ENCODE assay signal across 8 cellular contexts in the genomic region with DNA sequence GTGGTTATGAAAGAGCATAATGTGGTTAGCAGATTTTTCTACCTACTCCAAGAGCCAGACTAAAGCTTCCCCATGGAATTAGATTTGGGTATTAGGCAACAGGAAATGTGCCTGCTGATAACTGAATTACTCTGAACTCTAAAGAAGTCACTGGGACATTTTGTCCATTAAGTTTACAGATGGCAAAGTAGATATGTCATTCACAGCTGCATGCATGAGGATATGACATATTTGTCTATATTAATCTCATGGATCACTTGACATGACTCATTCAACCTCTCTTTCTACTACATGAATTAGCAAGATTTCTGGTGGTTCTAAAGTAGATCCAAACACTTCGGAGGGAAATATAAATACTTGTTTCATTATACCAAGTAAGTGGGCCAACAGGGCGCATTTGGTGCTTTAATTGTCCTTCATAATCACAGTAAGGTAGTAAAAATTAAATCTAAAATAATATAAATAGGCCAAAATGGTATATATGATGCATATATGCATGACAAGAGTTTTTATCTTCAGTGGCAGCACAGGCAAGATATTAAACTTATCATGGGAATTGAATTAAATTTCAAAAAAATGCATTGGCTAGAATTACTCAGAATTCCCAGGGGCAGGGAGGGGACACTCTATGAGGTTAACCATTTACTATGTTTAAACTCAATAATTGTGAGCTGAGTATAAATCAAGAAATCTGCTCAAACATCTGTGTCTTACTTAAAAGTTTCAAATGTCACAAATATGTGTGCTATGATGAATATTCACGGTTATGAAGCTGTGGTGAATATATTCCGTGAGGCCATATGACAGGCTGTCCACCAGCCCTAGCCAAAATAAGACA.
DNase-seq lines count a peak whose midpoint lies in the region; ATAC-seq, FAIRE-seq and TF ChIP-seq lines count a peak whose summit lies in the region.

No MANE protein-coding gene starts in this region.

- WGBS in GM12878 (ENCODE audit: insufficient coverage, insufficient replicate concordance, low lambda C conversion rate, missing lambda C conversion rate), result 10% methylated on average over 4 of the region's 4 CpGs

- CTCF ChIA-PET in AG04450 (lab: Charles Lee) (interaction anchor here (0.7 kb wide), 1 partner anchor 246 kb away, joined by 3 read pairs; no protein-coding TSS in a partner anchor), GM12878 (lab: Yijun Ruan, JAX) (no interaction called here)

- no peaks in the 10 kb centered on the region for H3K79me2 ChIP-seq in GM12878 (ENCODE audit: control insufficient read depth, insufficient read depth, low read length)

- DNase-seq in AG04450 (ENCODE audit: low read depth, low spot score) (peak; percentile 36), LNCaP clone FGC (ENCODE audit: low read depth) (peak; percentile 71), GM12878 (ENCODE audit: low read depth, low spot score) (no peak), kidney glomerular epithelial cell (lab: John Stamatoyannopoulos, UW) (peak; percentile 15), NCI-H2029 treated with DMSO at 0.1 percent for 48 hours (lab: John Stamatoyannopoulos, UW) (no peak), natural killer cell (no peak)
- DNase-seq in central memory CD4-positive, alpha-beta T cell, result no peak

- ATAC-seq in GM12878 (no peak), GM21529 (IDR thresholded peaks at IDR 0.05; ENCODE audit: unreplicated experiment) (no peak), natural killer cell (no peak)

- no peaks in the 10 kb centered on the region for H3K36me3 ChIP-seq in GM12878 (ENCODE audit: control insufficient read depth in 2 of 2, insufficient read depth in 2 of 2, low read length in 1 of 2)

- BruUV-seq in GM12878 (replicated peaks; lab: Mats Ljungman, UMichigan), result no TSS peak

- intact Hi-C loops in GM12878 (cut with micrococcal nuclease; ENCODE audit: unreplicated experiment) (no loop called here), natural killer cell (cut with micrococcal nuclease) (no loop called here)

- SMC1A ChIA-PET in GM12878 (lab: Charles Lee; ENCODE audit: uncharacterized antibody, unreplicated experiment), result no interaction called here

- no peaks in the 10 kb centered on the region for H4K20me1 ChIP-seq in GM12878 (ENCODE audit: control insufficient read depth, insufficient read depth)

- no peak overlapping the region for H3K4me2 ChIP-seq in GM12878 (ENCODE audit: control insufficient read depth, insufficient read depth)

- no peak overlapping the region for H2AFZ ChIP-seq in GM12878 (ENCODE audit: control insufficient read depth, low read depth, low read length)

- RAD21 ChIA-PET in GM12878 (lab: Charles Lee; ENCODE audit: unreplicated experiment), result no interaction called here

- no peak overlapping the region for H3K9ac ChIP-seq in GM12878 (ENCODE audit: control insufficient read depth, insufficient read depth, low read length)

- TF ChIP-seq RAD21 in GM12878 (IDR thresholded peaks at IDR 0.05; ENCODE audit: insufficient read depth, low read depth, low read length), result no peak

- no peak overlapping the region for H3K4me3 ChIP-seq in AG04450 (ENCODE audit: low read depth, low read length)
- H3K4me3 ChIP-seq in LNCaP clone FGC (ENCODE audit: low read depth, low read length), result no peak overlapping the region
- no peak overlapping the region for H3K4me3 ChIP-seq in GM12878

- H3K4me3 Mint-ChIP-seq in natural killer cell, result no peak overlapping the region

- H3K27me3 ChIP-seq in AG04450 (ENCODE audit: control insufficient read depth, insufficient read depth, low read length) (no peaks in the 10 kb centered on the region), GM12878 (replicated peaks in 1 of 2; ENCODE audit: control insufficient read depth in 2 of 2, insufficient read depth in 2 of 2, low read length in 1 of 2) (no peaks in the 10 kb centered on the region)

- no peak overlapping the region for H3K27ac Mint-ChIP-seq in natural killer cell

- H3K36me3 Mint-ChIP-seq in natural killer cell, result no peaks in the 10 kb centered on the region

- in situ Hi-C loops in GM12878 (cut with MboI), result no loop called here

- H3K9me3 ChIP-seq in AG04450 (ENCODE audit: control insufficient read depth, insufficient read depth, low read length) (no peaks in the 10 kb centered on the region), GM12878 (replicated peaks; ENCODE audit: control insufficient read depth, insufficient read depth, low read length) (no peaks in the 10 kb centered on the region)

- TF ChIP-seq EP300 in GM12878 (IDR thresholded peaks at IDR 0.05; ENCODE audit: borderline replicate concordance in 1 of 2, control insufficient read depth in 1 of 2, low read depth in 2 of 2, low read length in 2 of 2), result no peak

- no peak for FAIRE-seq in GM12878 (lab: Jason Lieb, UNC)

- H3K27ac ChIP-seq in AG04450 (ENCODE audit: low read depth, low read length) (no peak overlapping the region), GM12878 (ENCODE audit: control insufficient read depth, insufficient read depth) (no peak overlapping the region)

- POLR2A ChIA-PET in AG04450 (lab: Yijun Ruan, JAX), result no interaction called here
- POLR2A ChIA-PET in GM12878 (lab: Charles Lee), result no interaction called here

- peaks cover 3 to 30% of the 10 kb centered on the region in 2 donors for H3K27me3 Mint-ChIP-seq in natural killer cell (ENCODE audit: low read depth in 2 of 2)

- H3K4me1 ChIP-seq in GM12878 (ENCODE audit: control insufficient read depth, insufficient read depth, low read length), result no peaks in the 10 kb centered on the region

- no peaks in the 10 kb centered on the region for H3K4me1 Mint-ChIP-seq in natural killer cell

- no peak for TF ChIP-seq POLR2A in GM12878 (IDR thresholded peaks at IDR 0.05; ENCODE audit: low read depth, low read length)

- TF ChIP-seq CTCF in AG04450 (IDR thresholded peaks at IDR 0.05; ENCODE audit: low read depth, low read length), result no peak
- TF ChIP-seq CTCF in LNCaP clone FGC (IDR thresholded peaks at IDR 0.05; ENCODE audit: control insufficient read depth, extremely low read depth, insufficient read depth), result no peak
- TF ChIP-seq CTCF in GM12878 (IDR thresholded peaks at IDR 0.05 in 2 of 3, conservative IDR thresholded peaks at IDR 0.05 in 1 of 3; ENCODE audit: control insufficient read depth in 2 of 3, extremely low read depth in 1 of 3, insufficient read depth in 1 of 3, low read depth in 3 of 3, low read length in 3 of 3), result no peak
- no peak for TF ChIP-seq CTCF in natural killer cell (IDR thresholded peaks at IDR 0.05)

- peaks cover 0 to 2% of the 10 kb centered on the region in 2 donors for H3K9me3 Mint-ChIP-seq in natural killer cell

TF ChIP-seq in GM12878, 131 proteins besides CTCF, POLR2A, EP300 and RAD21:
- no peak for TF ChIP-seq ZNF274 (IDR thresholded peaks at IDR 0.05; ENCODE audit: insufficient read depth, insufficient read length)
- no peak for TF ChIP-seq HDAC6 (IDR thresholded peaks at IDR 0.05; ENCODE audit: unreplicated experiment)
- peak; percentile 32; the same call in 1 of the 2 replicates for TF ChIP-seq JUNB (IDR thresholded peaks at IDR 0.05)
- TF ChIP-seq KLF5 (IDR thresholded peaks at IDR 0.05; ENCODE audit: partially characterized antibody), result no peak
- no peak for TF ChIP-seq BCL11A (IDR thresholded peaks at IDR 0.05; ENCODE audit: low read depth, low read length)
- no peak for TF ChIP-seq YY1 (IDR thresholded peaks at IDR 0.05; ENCODE audit: low read depth, low read length)
- no peak for TF ChIP-seq PAX5 (IDR thresholded peaks at IDR 0.05; ENCODE audit: borderline replicate concordance, low read depth, low read length)

Comparison
In these comparisons a context has a peak if more than half of its experiments do, and no peak if none do; other contexts are left out.
1. DNase-seq: peak in AG04450 (single experiment), LNCaP clone FGC (single experiment) and kidney glomerular epithelial cell (single experiment); none in GM12878 (single experiment), central memory CD4-positive, alpha-beta T cell (single experiment), NCI-H2029 treated with DMSO at 0.1 percent for 48 hours (single experiment) and natural killer cell (single experiment).